ENCODE assay signal across 1 cellular context in the genomic region with DNA sequence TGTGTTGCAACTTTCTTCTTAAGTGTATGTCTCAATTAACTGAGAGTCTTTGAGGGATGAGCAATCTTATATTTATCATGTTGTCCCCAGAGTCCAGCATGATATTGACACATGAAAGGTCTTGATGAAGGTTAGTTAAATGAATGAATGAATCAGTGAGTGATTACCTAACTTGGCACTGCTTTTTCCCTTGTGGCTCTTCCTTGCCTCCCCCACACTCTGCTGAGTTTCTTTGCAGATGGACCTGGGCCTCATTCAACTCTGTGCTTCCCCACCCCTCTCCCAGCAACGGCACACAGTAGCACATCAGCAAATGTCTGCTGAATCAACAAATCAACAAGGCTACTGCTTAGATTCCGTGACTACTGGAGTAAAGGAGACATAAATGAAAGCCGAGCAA.
TF ChIP-seq lines count a peak whose summit lies in the region.

No MANE protein-coding gene starts in this region.

TF ChIP-seq in H1, 55 proteins besides CTCF, POLR2A, EP300 and RAD21 (continued from another document):
- TF ChIP-seq, protein P1, sequence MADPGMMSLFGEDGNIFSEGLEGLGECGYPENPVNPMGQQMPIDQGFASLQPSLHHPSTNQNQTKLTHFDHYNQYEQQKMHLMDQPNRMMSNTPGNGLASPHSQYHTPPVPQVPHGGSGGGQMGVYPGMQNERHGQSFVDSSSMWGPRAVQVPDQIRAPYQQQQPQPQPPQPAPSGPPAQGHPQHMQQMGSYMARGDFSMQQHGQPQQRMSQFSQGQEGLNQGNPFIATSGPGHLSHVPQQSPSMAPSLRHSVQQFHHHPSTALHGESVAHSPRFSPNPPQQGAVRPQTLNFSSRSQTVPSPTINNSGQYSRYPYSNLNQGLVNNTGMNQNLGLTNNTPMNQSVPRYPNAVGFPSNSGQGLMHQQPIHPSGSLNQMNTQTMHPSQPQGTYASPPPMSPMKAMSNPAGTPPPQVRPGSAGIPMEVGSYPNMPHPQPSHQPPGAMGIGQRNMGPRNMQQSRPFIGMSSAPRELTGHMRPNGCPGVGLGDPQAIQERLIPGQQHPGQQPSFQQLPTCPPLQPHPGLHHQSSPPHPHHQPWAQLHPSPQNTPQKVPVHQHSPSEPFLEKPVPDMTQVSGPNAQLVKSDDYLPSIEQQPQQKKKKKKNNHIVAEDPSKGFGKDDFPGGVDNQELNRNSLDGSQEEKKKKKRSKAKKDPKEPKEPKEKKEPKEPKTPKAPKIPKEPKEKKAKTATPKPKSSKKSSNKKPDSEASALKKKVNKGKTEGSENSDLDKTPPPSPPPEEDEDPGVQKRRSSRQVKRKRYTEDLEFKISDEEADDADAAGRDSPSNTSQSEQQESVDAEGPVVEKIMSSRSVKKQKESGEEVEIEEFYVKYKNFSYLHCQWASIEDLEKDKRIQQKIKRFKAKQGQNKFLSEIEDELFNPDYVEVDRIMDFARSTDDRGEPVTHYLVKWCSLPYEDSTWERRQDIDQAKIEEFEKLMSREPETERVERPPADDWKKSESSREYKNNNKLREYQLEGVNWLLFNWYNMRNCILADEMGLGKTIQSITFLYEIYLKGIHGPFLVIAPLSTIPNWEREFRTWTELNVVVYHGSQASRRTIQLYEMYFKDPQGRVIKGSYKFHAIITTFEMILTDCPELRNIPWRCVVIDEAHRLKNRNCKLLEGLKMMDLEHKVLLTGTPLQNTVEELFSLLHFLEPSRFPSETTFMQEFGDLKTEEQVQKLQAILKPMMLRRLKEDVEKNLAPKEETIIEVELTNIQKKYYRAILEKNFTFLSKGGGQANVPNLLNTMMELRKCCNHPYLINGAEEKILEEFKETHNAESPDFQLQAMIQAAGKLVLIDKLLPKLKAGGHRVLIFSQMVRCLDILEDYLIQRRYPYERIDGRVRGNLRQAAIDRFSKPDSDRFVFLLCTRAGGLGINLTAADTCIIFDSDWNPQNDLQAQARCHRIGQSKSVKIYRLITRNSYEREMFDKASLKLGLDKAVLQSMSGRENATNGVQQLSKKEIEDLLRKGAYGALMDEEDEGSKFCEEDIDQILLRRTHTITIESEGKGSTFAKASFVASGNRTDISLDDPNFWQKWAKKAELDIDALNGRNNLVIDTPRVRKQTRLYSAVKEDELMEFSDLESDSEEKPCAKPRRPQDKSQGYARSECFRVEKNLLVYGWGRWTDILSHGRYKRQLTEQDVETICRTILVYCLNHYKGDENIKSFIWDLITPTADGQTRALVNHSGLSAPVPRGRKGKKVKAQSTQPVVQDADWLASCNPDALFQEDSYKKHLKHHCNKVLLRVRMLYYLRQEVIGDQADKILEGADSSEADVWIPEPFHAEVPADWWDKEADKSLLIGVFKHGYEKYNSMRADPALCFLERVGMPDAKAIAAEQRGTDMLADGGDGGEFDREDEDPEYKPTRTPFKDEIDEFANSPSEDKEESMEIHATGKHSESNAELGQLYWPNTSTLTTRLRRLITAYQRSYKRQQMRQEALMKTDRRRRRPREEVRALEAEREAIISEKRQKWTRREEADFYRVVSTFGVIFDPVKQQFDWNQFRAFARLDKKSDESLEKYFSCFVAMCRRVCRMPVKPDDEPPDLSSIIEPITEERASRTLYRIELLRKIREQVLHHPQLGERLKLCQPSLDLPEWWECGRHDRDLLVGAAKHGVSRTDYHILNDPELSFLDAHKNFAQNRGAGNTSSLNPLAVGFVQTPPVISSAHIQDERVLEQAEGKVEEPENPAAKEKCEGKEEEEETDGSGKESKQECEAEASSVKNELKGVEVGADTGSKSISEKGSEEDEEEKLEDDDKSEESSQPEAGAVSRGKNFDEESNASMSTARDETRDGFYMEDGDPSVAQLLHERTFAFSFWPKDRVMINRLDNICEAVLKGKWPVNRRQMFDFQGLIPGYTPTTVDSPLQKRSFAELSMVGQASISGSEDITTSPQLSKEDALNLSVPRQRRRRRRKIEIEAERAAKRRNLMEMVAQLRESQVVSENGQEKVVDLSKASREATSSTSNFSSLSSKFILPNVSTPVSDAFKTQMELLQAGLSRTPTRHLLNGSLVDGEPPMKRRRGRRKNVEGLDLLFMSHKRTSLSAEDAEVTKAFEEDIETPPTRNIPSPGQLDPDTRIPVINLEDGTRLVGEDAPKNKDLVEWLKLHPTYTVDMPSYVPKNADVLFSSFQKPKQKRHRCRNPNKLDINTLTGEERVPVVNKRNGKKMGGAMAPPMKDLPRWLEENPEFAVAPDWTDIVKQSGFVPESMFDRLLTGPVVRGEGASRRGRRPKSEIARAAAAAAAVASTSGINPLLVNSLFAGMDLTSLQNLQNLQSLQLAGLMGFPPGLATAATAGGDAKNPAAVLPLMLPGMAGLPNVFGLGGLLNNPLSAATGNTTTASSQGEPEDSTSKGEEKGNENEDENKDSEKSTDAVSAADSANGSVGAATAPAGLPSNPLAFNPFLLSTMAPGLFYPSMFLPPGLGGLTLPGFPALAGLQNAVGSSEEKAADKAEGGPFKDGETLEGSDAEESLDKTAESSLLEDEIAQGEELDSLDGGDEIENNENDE (IDR thresholded peaks at IDR 0.05; ENCODE audit: insufficient replicate concordance, low read length), result no peak
- no peak for TF ChIP-seq TAF1 (IDR thresholded peaks at IDR 0.05; ENCODE audit: low read depth, low read length)
- no peak for TF ChIP-seq SP4 (IDR thresholded peaks at IDR 0.05; ENCODE audit: low read length)
- no peak for TF ChIP-seq RFX5 (IDR thresholded peaks at IDR 0.05; ENCODE audit: borderline replicate concordance, low read depth, low read length)
- TF ChIP-seq, protein P2, sequence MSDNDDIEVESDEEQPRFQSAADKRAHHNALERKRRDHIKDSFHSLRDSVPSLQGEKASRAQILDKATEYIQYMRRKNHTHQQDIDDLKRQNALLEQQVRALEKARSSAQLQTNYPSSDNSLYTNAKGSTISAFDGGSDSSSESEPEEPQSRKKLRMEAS (IDR thresholded peaks at IDR 0.05), result no peak
- no peak for TF ChIP-seq JUN (IDR thresholded peaks at IDR 0.05; ENCODE audit: low read depth, low read length)
- no peak for TF ChIP-seq HDAC6 (IDR thresholded peaks at IDR 0.05; ENCODE audit: low read depth, low read length)
- TF ChIP-seq TBP (IDR thresholded peaks at IDR 0.05; ENCODE audit: low read depth, low read length), result no peak
- TF ChIP-seq, protein P3, sequence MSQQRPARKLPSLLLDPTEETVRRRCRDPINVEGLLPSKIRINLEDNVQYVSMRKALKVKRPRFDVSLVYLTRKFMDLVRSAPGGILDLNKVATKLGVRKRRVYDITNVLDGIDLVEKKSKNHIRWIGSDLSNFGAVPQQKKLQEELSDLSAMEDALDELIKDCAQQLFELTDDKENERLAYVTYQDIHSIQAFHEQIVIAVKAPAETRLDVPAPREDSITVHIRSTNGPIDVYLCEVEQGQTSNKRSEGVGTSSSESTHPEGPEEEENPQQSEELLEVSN (IDR thresholded peaks at IDR 0.05), result no peak
- no peak for TF ChIP-seq SIX5 (IDR thresholded peaks at IDR 0.05; ENCODE audit: low read depth, low read length)
- TF ChIP-seq PHF8 (conservative IDR thresholded peaks at IDR 0.05; ENCODE audit: low read depth, low read length), result no peak
- no peak for TF ChIP-seq CTBP2 (IDR thresholded peaks at IDR 0.05; ENCODE audit: borderline replicate concordance, insufficient read depth, insufficient read length, low read length)
